8 cellular contexts compared by ENCODE assay signal in genomic region chr20:17969884-17970409, GRCh38. TPM values are rescaled to one million over a fixed set of nuclear protein-coding genes. Genes with fewer than 3 reads are reported as not detected.
DNase-seq lines count a peak whose midpoint lies in the region; ATAC-seq and TF ChIP-seq lines count a peak whose summit lies in the region.

No MANE protein-coding gene starts in this region.

- no peak for ATAC-seq in activated CD4-positive, CD25-positive, alpha-beta regulatory T cell treated with anti-CD3 and anti-CD28 coated beads, Interleukin-2, amount 50 U/mL, for 24 hours
- no peak for ATAC-seq in omental fat pad (ENCODE audit: low FRiP score)
- no peak for ATAC-seq in HG03442 (IDR thresholded peaks at IDR 0.05; ENCODE audit: unreplicated experiment)

- no peaks in the 10 kb centered on the region; the same call in 1 of the 2 replicates for H3F3A ChIP-seq in Loucy (ENCODE audit: low read depth)

- TF ChIP-seq CTCF in Loucy (conservative IDR thresholded peaks at IDR 0.05; ENCODE audit: low read length) (no peak), foreskin fibroblast (IDR thresholded peaks at IDR 0.05; ENCODE audit: low read depth, low read length) (no peak), neutrophil (IDR thresholded peaks at IDR 0.05) (peak; percentile 15), omental fat pad (IDR thresholded peaks at IDR 0.05) (no peak)

- H3K4me3 ChIP-seq in Loucy (ENCODE audit: low read length, poor library complexity, severe bottlenecking), result peak overlapping the region; percentile 91
- H3K4me3 ChIP-seq in foreskin fibroblast (ENCODE audit: low read depth in 1 of 2, low read length in 2 of 2), result peak overlapping the region; percentile 76 to 98
- peak overlapping the region; percentile 80 to 97 for H3K4me3 ChIP-seq in neutrophil (ENCODE audit: low read depth in 1 of 2, low read length in 1 of 2)

- peak overlapping the region; percentile 99 for H3K9ac ChIP-seq in Loucy (ENCODE audit: low read depth, low read length, poor library complexity, severe bottlenecking)

- DNase-seq in activated CD4-positive, CD25-positive, alpha-beta regulatory T cell treated with anti-CD3 and anti-CD28 coated beads, Interleukin-2, amount 50 U/mL, for 72 hours, result peak; percentile 40
- peak; percentile 67 for DNase-seq in activated CD8-positive, alpha-beta memory T cell treated with anti-CD3 and anti-CD28 coated beads, Interleukin-2, amount 50 U/mL, for 48 hours
- DNase-seq in foreskin fibroblast, result peak; percentile 70 to 79
- DNase-seq in omental fat pad (ENCODE audit: low spot score), result no peak

- H3K27me3 ChIP-seq in Loucy (ENCODE audit: insufficient read depth, low read length, poor library complexity, severe bottlenecking) (peaks cover 13% of the 10 kb centered on the region), neutrophil (no peaks in the 10 kb centered on the region)

- no peaks in the 10 kb centered on the region for H3K9me2 ChIP-seq in Loucy (replicated peaks; ENCODE audit: low read depth, low read length)

- H3K4me2 ChIP-seq in Loucy (ENCODE audit: low read depth, low read length, poor library complexity, severe bottlenecking), result peak overlapping the region; percentile 86

- no peaks in the 10 kb centered on the region for H3K9me3 ChIP-seq in Loucy (ENCODE audit: insufficient read depth, low read depth, low read length)
- H3K9me3 ChIP-seq in neutrophil, result no peaks in the 10 kb centered on the region

- no peak overlapping the region for H2AFZ ChIP-seq in Loucy (ENCODE audit: low read length)

- H3K27ac ChIP-seq in neutrophil, result peak overlapping the region; percentile 96

- H3K4me1 ChIP-seq in Loucy (ENCODE audit: insufficient read depth, low read length, poor library complexity, severe bottlenecking) (peaks cover 54% of the 10 kb centered on the region), neutrophil (ENCODE audit: control insufficient read depth in 1 of 2, insufficient read depth in 1 of 2, low read depth in 1 of 2, low read length in 1 of 2) (peaks cover 72 to 77% of the 10 kb centered on the region in 2 experiments)

- H3K36me3 ChIP-seq in Loucy (ENCODE audit: insufficient read depth, low read length), result peaks cover 4% of the 10 kb centered on the region; the same call in 1 of the 2 replicates
- H3K36me3 ChIP-seq in neutrophil, result no peaks in the 10 kb centered on the region

- H3K79me2 ChIP-seq in Loucy (ENCODE audit: insufficient read depth, low read length), result peaks cover 95% of the 10 kb centered on the region

- peaks cover 81% of the 10 kb centered on the region for H4K20me1 ChIP-seq in Loucy (ENCODE audit: insufficient read depth, low read length, poor library complexity, severe bottlenecking)

RNA-seq across cellular contexts. Expression of gene MGME1, which starts 1.1 kb away (rescaled TPM):
- total RNA-seq in omental fat pad, result 10 to 100 TPM in 1 of 4 donors, 1 to 10 TPM in 3; 5.8 to 12.3 (median 7.3) TPM

RNA-seq across cellular contexts. Expression of gene SNX5, which starts 1.4 kb away (rescaled TPM):
- total RNA-seq in omental fat pad, result 100 to 1,000 TPM; 101 to 232 (median 110) TPM
